ENCODE assay signal across 9 cellular contexts in genomic region chr21:42474043-42474831, GRCh38. TPM values are rescaled to one million over a fixed set of nuclear protein-coding genes. Genes with fewer than 3 reads are reported as not detected.
DNase-seq lines count a peak whose midpoint lies in the region; ATAC-seq, FAIRE-seq and TF ChIP-seq lines count a peak whose summit lies in the region.
"Had no signal": no experiment of that assay in that cellular context is flagged by ENCODE, and none has a peak within 500 bp of the region (broad histone marks: within the 10 kb centered on the region; RNA-seq: fewer than 3 reads in every experiment).

No MANE protein-coding gene starts in this region.

- H3K4me3 ChIP-seq in ACC112 (ENCODE audit: low read depth, low read length), result no peak overlapping the region
- no peak overlapping the region for H3K4me3 ChIP-seq in endodermal cell (ENCODE audit: low read length)
- no peak overlapping the region for H3K4me3 ChIP-seq in brain microvascular endothelial cell (ENCODE audit: low read depth, low read length)

- H3K4me3 Mint-ChIP-seq in endodermal cell, result no peak overlapping the region
- H3K4me3 Mint-ChIP-seq: activated T-cell treated with anti-CD3 and anti-CD28 coated beads, Interleukin-2, amount 50 U/mL, for 4 hours had no signal

- peak overlapping the region; percentile 47 for H2AFZ ChIP-seq in ACC112 (ENCODE audit: low read length, unreplicated experiment)

- ATAC-seq in GM18858 (IDR thresholded peaks at IDR 0.05; ENCODE audit: unreplicated experiment) (peak; percentile 55), GM21381 (IDR thresholded peaks at IDR 0.05; ENCODE audit: unreplicated experiment) (no peak)
- peak; percentile 54 for ATAC-seq in stimulated activated naive CD8-positive, alpha-beta T cell treated with anti-CD3 and anti-CD28 coated beads, Interleukin-15, Interleukin-2, amounts not matched to agents 100 U/mL and 50 U/mL, for 24 hours

- in situ Hi-C loops in brain microvascular endothelial cell (cut with HindIII; ENCODE audit: low pct_ligation_motif_present, low sequenced_read_pairs), result no loop called here

- TF ChIP-seq RAD21 in Ishikawa (IDR thresholded peaks at IDR 0.05; ENCODE audit: low read depth), result no peak

- H3K9ac ChIP-seq in endodermal cell (ENCODE audit: extremely low read depth, low read length, poor library complexity, severe bottlenecking), result no peak overlapping the region

- H3K36me3 ChIP-seq in ACC112 (ENCODE audit: insufficient read depth, low read length), result no peaks in the 10 kb centered on the region
- no peaks in the 10 kb centered on the region for H3K36me3 ChIP-seq in endodermal cell (ENCODE audit: control insufficient read depth, insufficient read depth, low read length)
- no peaks in the 10 kb centered on the region for H3K36me3 ChIP-seq in brain microvascular endothelial cell (replicated peaks)

- 75 to 80% methylated on average over 12 to 14 of the region's 14 CpGs for WGBS in endodermal cell (ENCODE audit: insufficient coverage in 1 of 2, insufficient read length in 1 of 2), 2 experiments

- H3K79me2 ChIP-seq in ACC112 (ENCODE audit: control insufficient read depth, insufficient read depth, low read length, unreplicated experiment), result no peaks in the 10 kb centered on the region

- H3K27me3 ChIP-seq in ACC112 (ENCODE audit: insufficient read depth, low read length) (peaks cover 16% of the 10 kb centered on the region; the same call in 1 of the 2 replicates), endodermal cell (ENCODE audit: control insufficient read depth, insufficient read depth, low read length, poor library complexity, severe bottlenecking) (no peaks in the 10 kb centered on the region), brain microvascular endothelial cell (replicated peaks) (no peaks in the 10 kb centered on the region)

- DNase-seq in endodermal cell (peak; percentile 89), frontal cortex (ENCODE audit: low spot score in 2 of 2) (no peak), brain microvascular endothelial cell (no peak)
- DNase-seq in stimulated activated naive CD8-positive, alpha-beta T cell treated with anti-CD3 and anti-CD28 coated beads, Interleukin-15, Interleukin-2, amounts not matched to agents 100 U/mL and 50 U/mL, for 24 hours, result no peak
- DNase-seq: activated T-cell treated with anti-CD3 and anti-CD28 coated beads, Interleukin-2, amount 50 U/mL, for 4 hours had no signal

- H3K27ac Mint-ChIP-seq in endodermal cell, result no peak overlapping the region

- H3K9me3 Mint-ChIP-seq in endodermal cell, result no peaks in the 10 kb centered on the region
- H3K9me3 Mint-ChIP-seq: activated T-cell treated with anti-CD3 and anti-CD28 coated beads, Interleukin-2, amount 50 U/mL, for 4 hours had no signal

- no peak for TF ChIP-seq CTCF in endodermal cell (conservative IDR thresholded peaks at IDR 0.05)
- no peak for TF ChIP-seq CTCF in brain microvascular endothelial cell (IDR thresholded peaks at IDR 0.05; ENCODE audit: low read depth, low read length, missing control alignments)

- H3K4me1 ChIP-seq in ACC112 (ENCODE audit: control insufficient read depth, insufficient read depth, low read length, unreplicated experiment), result peaks cover 14% of the 10 kb centered on the region
- H3K4me1 ChIP-seq in endodermal cell (ENCODE audit: control insufficient read depth, insufficient read depth, low read length), result peaks cover 4% of the 10 kb centered on the region

- H3K9me3 ChIP-seq in endodermal cell (ENCODE audit: control insufficient read depth, low read length), result no peaks in the 10 kb centered on the region

- H3K36me3 Mint-ChIP-seq in endodermal cell (ENCODE audit: low read depth), result no peaks in the 10 kb centered on the region

- H3K4me1 Mint-ChIP-seq in endodermal cell, result peaks cover 16% of the 10 kb centered on the region

- no peak for TF ChIP-seq EP300 in Ishikawa (IDR thresholded peaks at IDR 0.05; ENCODE audit: borderline replicate concordance)

- H3K27ac ChIP-seq in ACC112 (ENCODE audit: low read depth, low read length) (no peak overlapping the region), endodermal cell (ENCODE audit: low read depth, low read length) (no peak overlapping the region), brain microvascular endothelial cell (no peak overlapping the region)

- H3K27me3 Mint-ChIP-seq in endodermal cell (ENCODE audit: insufficient read depth), result peaks cover 2% of the 10 kb centered on the region

- no peak for FAIRE-seq in frontal cortex (lab: Jason Lieb, UNC)

TF ChIP-seq in Ishikawa, 13 proteins besides CTCF, POLR2A, EP300 and RAD21:
- TF ChIP-seq EGR1 (IDR thresholded peaks at IDR 0.05) (no peak), TEAD4 (IDR thresholded peaks at IDR 0.05) (peak; percentile 50; the same call in 1 of the 2 replicates), REST (IDR thresholded peaks at IDR 0.05; ENCODE audit: low read depth) (no peak), ZBTB7A (IDR thresholded peaks at IDR 0.05; ENCODE audit: low read depth) (no peak), CEBPB (IDR thresholded peaks at IDR 0.05) (no peak)
- TF ChIP-seq, protein P1, sequence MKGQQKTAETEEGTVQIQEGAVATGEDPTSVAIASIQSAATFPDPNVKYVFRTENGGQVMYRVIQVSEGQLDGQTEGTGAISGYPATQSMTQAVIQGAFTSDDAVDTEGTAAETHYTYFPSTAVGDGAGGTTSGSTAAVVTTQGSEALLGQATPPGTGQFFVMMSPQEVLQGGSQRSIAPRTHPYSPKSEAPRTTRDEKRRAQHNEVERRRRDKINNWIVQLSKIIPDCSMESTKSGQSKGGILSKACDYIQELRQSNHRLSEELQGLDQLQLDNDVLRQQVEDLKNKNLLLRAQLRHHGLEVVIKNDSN (IDR thresholded peaks at IDR 0.05), result no peak
- TF ChIP-seq, protein P2, sequence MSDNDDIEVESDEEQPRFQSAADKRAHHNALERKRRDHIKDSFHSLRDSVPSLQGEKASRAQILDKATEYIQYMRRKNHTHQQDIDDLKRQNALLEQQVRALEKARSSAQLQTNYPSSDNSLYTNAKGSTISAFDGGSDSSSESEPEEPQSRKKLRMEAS (IDR thresholded peaks at IDR 0.05), result no peak

RNA-seq across cellular contexts. Expression of gene RSPH1, which starts 21.8 kb away (rescaled TPM):
- total RNA-seq in endodermal cell (1 to 10 TPM; 1.8 to 2.2 TPM), frontal cortex (0.41 TPM)
- 0.57 TPM for polyA plus RNA-seq in endodermal cell (2013, experiment 1 of 2)
- polyA plus RNA-seq in endodermal cell (2013, experiment 2 of 2), result 0.33 TPM
- total RNA-seq: activated T-cell treated with anti-CD3 and anti-CD28 coated beads, Interleukin-2, amount 50 U/mL, for 4 hours had no signal

RNA-seq across cellular contexts. Expression of gene SLC37A1, which starts 39.4 kb away (rescaled TPM):
- total RNA-seq in endodermal cell (10 to 100 TPM; 22.7 to 47.0 TPM), frontal cortex (32.2 TPM)
- polyA plus RNA-seq in endodermal cell (2013, experiment 1 of 2), result 7.6 TPM
- polyA plus RNA-seq in endodermal cell (2013, experiment 2 of 2), result 6.3 TPM
